Comparison of ENCODE assay signal across 1 cellular context in the genomic region with DNA sequence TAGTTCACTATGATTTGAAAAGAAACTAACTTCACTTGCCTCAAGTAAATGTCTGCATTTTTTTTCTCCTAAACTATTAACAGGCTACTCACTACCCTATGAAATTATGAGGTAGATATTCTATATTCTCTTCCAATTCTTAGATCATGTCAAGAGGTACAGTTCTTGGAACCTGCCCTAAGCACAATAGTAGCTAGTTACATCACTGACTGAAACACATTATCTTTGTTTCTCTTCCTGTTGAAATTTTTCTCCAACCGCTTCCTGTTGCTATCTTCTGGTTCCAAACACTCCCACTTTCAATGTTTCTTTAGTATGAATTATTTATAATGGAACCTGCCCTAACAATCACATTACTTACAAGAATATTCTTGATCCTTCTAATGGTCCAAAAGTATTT.
TF ChIP-seq lines count a peak whose summit lies in the region.

No MANE protein-coding gene starts in this region.

TF ChIP-seq in endothelial cell of umbilical vein, 7 proteins besides CTCF, POLR2A, EP300 and RAD21:
- no peak for TF ChIP-seq EZH2 (IDR thresholded peaks at IDR 0.05; ENCODE audit: borderline replicate concordance, low read depth, low read length, severe bottlenecking)
- TF ChIP-seq, protein P1, sequence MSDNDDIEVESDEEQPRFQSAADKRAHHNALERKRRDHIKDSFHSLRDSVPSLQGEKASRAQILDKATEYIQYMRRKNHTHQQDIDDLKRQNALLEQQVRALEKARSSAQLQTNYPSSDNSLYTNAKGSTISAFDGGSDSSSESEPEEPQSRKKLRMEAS (IDR thresholded peaks at IDR 0.05; ENCODE audit: insufficient read depth, insufficient read length) = no peak
- TF ChIP-seq GATA2 (IDR thresholded peaks at IDR 0.05; ENCODE audit: insufficient read depth, insufficient read length, low read depth, low read length) = no peak
- TF ChIP-seq JUN (IDR thresholded peaks at IDR 0.05; ENCODE audit: borderline replicate concordance, insufficient read depth, insufficient read length, low read depth) = no peak
- TF ChIP-seq FOS (IDR thresholded peaks at IDR 0.05; ENCODE audit: borderline replicate concordance, insufficient read depth, low read length) = no peak
- no peak for TF ChIP-seq MYC (IDR thresholded peaks at IDR 0.05; ENCODE audit: low read depth, low read length)
- no peak for TF ChIP-seq POLR2AphosphoS5 (IDR thresholded peaks at IDR 0.05; ENCODE audit: insufficient read depth, low read depth, low read length)
